13 cellular contexts compared by ENCODE assay signal in the genomic region with DNA sequence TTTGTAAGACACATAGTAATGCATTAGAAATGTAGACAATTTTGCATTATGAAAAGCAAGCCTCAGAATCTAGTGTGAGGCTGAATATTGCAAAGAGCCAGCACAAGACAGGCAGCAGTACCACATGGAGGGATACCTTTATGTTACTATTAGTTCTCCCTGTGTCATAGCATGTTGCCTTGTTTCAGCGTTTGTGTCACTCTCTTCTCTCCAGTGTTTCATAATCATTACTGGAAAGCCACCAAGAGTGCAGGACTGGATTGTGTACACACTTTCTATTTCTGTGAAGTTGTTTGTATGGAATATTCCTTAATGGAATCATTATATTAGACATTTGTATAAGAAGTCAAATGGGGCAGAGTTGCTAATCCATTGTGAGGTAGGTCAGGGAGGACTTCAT. TPM values are rescaled to one million over a fixed set of nuclear protein-coding genes. Genes with fewer than 3 reads are reported as not detected.
DNase-seq lines count a peak whose midpoint lies in the region; ATAC-seq and TF ChIP-seq lines count a peak whose summit lies in the region.
"Had no signal": no experiment of that assay in that cellular context is flagged by ENCODE, and none has a peak within 500 bp of the region (broad histone marks: within the 10 kb centered on the region; RNA-seq: fewer than 3 reads in every experiment).

No MANE protein-coding gene starts in this region.

- no peak for TF ChIP-seq CTCF in left lung (IDR thresholded peaks at IDR 0.05)
- TF ChIP-seq CTCF in stomach (IDR thresholded peaks at IDR 0.05) = no peak

- H3K27ac ChIP-seq in GM23248 (peak overlapping the region; percentile 62), cingulate gyrus (ENCODE audit: low read depth, low read length) (peak overlapping the region; percentile 31), left lung (peak overlapping the region; percentile 97 to 98), stomach (peak overlapping the region; percentile 16 to 99 (median 70))

- in situ Hi-C loops in GM23248 (cut with MboI) = loop anchor here (10.0 kb wide), 3 partner anchors 228 to 338 kb away; no protein-coding TSS in a partner anchor

- TF ChIP-seq EP300 in stomach (IDR thresholded peaks at IDR 0.05) = no peak

- peaks cover 38% of the 10 kb centered on the region for H3K4me1 Mint-ChIP-seq in activated T-cell treated with anti-CD3 and anti-CD28 coated beads, Interleukin-2, amount 50 U/mL, for 4 hours (ENCODE audit: low read depth)

- WGBS in GM23248 (ENCODE audit: low coverage in 1 of 2, low lambda C conversion rate in 2 of 2, missing lambda C conversion rate in 2 of 2), 2 experiments = 4 to 7% methylated on average over 1 of the region's 1 CpG
- WGBS in stomach, 5 donors = 0 to 8% (median 3%) methylated on average over 1 of the region's 1 CpG

- peak; percentile 60 for DNase-seq in GM23248
- DNase-seq in left lung = no peak
- DNase-seq in stomach = no peak
- DNase-seq in activated naive CD4-positive, alpha-beta T cell treated with Interleukin-2 at 50 U/mL for 16 hours = no peak
- no peak for DNase-seq in DMS 273 treated with DMSO at 0.1 percent for 48 hours (lab: John Stamatoyannopoulos, UW)
- DNase-seq in activated T-cell treated with anti-CD3 and anti-CD28 coated beads, Interleukin-2, amount 50 U/mL, for 4 hours = no peak
- DNase-seq in OCI-M1 (lab: John Stamatoyannopoulos, UW) = no peak
- DNase-seq: amygdala, endodermal cell, GF-D8, NCI-H345 had no signal

- H3K4me2 ChIP-seq in GM23248 (ENCODE audit: unreplicated experiment) = peak overlapping the region; percentile 93

- H3K36me3 Mint-ChIP-seq in activated T-cell treated with anti-CD3 and anti-CD28 coated beads, Interleukin-2, amount 50 U/mL, for 4 hours (ENCODE audit: insufficient read depth) = peaks cover 11% of the 10 kb centered on the region

- H3K27me3 ChIP-seq in GM23248 (replicated peaks; ENCODE audit: insufficient read depth) (no peaks in the 10 kb centered on the region), left lung (no peaks in the 10 kb centered on the region), stomach (no peaks in the 10 kb centered on the region)

- peak overlapping the region; percentile 52; the same call in 1 of the 2 replicates for H2AFZ ChIP-seq in GM23248

- peaks cover 84% of the 10 kb centered on the region for H3K4me1 ChIP-seq in GM23248 (ENCODE audit: insufficient read depth)
- H3K4me1 ChIP-seq in left lung = peaks cover 54 to 83% of the 10 kb centered on the region in 2 donors
- peaks cover 39 to 92% (median 59%) of the 10 kb centered on the region in 4 donors for H3K4me1 ChIP-seq in stomach

- no peaks in the 10 kb centered on the region for H3K9me2 ChIP-seq in GM23248 (ENCODE audit: insufficient read depth)

- no peak overlapping the region for H3K4me3 Mint-ChIP-seq in activated T-cell treated with anti-CD3 and anti-CD28 coated beads, Interleukin-2, amount 50 U/mL, for 4 hours
- H3K4me3 Mint-ChIP-seq: CD14-positive monocyte, endodermal cell had no signal

- H3K79me2 ChIP-seq in GM23248 (ENCODE audit: insufficient read depth) = peaks cover 100% of the 10 kb centered on the region

- H3K9me3 Mint-ChIP-seq in activated T-cell treated with anti-CD3 and anti-CD28 coated beads, Interleukin-2, amount 50 U/mL, for 4 hours = no peaks in the 10 kb centered on the region
- H3K9me3 Mint-ChIP-seq: CD14-positive monocyte, endodermal cell had no signal

- H3K9me3 ChIP-seq in GM23248 (ENCODE audit: low read depth) (no peaks in the 10 kb centered on the region), left lung (no peaks in the 10 kb centered on the region), stomach (no peaks in the 10 kb centered on the region)

- intact Hi-C loops in left lung (cut with DNase I) (loop anchor here in 1 of 2 donors (10.0 kb wide), 1 partner anchor 322 kb away; no protein-coding TSS in a partner anchor), stomach (cut with DNase I; ENCODE audit: low total_unique reads) (loop anchor here (10.0 kb wide), 1 partner anchor 338 kb away; no protein-coding TSS in a partner anchor)

- H3K9ac ChIP-seq in GM23248 = peak overlapping the region; percentile 61

- peaks cover 36% of the 10 kb centered on the region for H3F3A ChIP-seq in GM23248 (ENCODE audit: insufficient read depth)

- H4K20me1 ChIP-seq in GM23248 (ENCODE audit: insufficient read depth) = no peaks in the 10 kb centered on the region

- no peaks in the 10 kb centered on the region for H3K27me3 Mint-ChIP-seq in activated T-cell treated with anti-CD3 and anti-CD28 coated beads, Interleukin-2, amount 50 U/mL, for 4 hours (ENCODE audit: low read depth)

- no peak for TF ChIP-seq POLR2A in stomach (IDR thresholded peaks at IDR 0.05)

- peak overlapping the region; percentile 86 for H3K4me3 ChIP-seq in GM23248
- H3K4me3 ChIP-seq in left lung = peak overlapping the region in 1 of 2 donors; percentile 10
- peak overlapping the region in 2 of 4 donors; percentile 1 to 25 for H3K4me3 ChIP-seq in stomach

- H3K36me3 ChIP-seq in GM23248 (ENCODE audit: low read depth) = no peaks in the 10 kb centered on the region
- peaks cover 0 to 25% of the 10 kb centered on the region in 2 donors for H3K36me3 ChIP-seq in left lung
- peaks cover 0 to 22% (median 15%) of the 10 kb centered on the region in 4 donors for H3K36me3 ChIP-seq in stomach

- ATAC-seq in left lung = peak; percentile 66
- ATAC-seq in activated T-cell treated with anti-CD3 and anti-CD28 coated beads, Interleukin-2, amount 50 U/mL, for 4 hours = no peak

RNA-seq across cellular contexts. Expression of gene AHR, which starts 8.6 kb away (rescaled TPM):
- 90.4 and 98.7 TPM in 2 replicates for total RNA-seq in GM23248 (2014; rRNA removed; shearing (Covaris generic))
- 18.6 and 19.0 TPM in 2 replicates for polyA plus RNA-seq in GM23248 (2016; fragmentation: Nextera tagmentation; extraction: Ambion mirVana)
- 100 to 1,000 TPM; 163 to 200 TPM for total RNA-seq in left lung
- total RNA-seq in stomach = 100 to 1,000 TPM in 1 of 5 donors, 10 to 100 TPM in 4; 34.8 to 136 (median 81.2) TPM
- 10 to 100 TPM in 2 of 3 donors, 1 to 10 TPM in 1; 8.7 to 28.9 (median 13.0) TPM for polyA plus RNA-seq in stomach
- total RNA-seq in activated T-cell treated with anti-CD3 and anti-CD28 coated beads, Interleukin-2, amount 50 U/mL, for 4 hours = 10 to 100 TPM; 41.9 to 60.0 (median 46.6) TPM

Comparison
In these comparisons a context has a peak if more than half of its experiments do, and no peak if none do; other contexts are left out.
1. H3K27ac ChIP-seq: peak in every context shown above with its lines; median percentile 98 in left lung; 70 in stomach; 62 in GM23248; 31 in cingulate gyrus.